35 cellular contexts compared by ENCODE assay signal in the genomic region with DNA sequence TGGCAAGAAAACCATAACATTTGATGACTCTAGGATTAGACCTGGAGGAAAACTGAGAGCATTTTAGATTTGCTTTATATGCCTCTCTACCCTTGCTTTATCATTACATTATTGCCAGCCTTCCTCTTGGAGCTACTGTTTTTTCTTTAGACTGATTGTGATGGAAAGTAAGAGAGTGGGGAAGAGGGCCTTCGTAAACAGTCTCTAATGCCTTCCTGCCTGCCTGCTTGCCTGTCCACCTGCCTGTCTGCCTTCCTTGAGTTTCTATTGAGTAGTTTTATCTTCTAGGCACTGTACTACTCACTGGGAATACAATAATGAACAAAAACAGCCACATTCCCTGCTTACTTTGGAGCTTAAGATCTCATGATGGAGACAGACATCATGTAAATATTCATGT.
"Had no signal": no experiment of that assay in that cellular context is flagged by ENCODE, and none has a peak within 500 bp of the region (broad histone marks: within the 10 kb centered on the region; RNA-seq: fewer than 3 reads in every experiment).

No MANE protein-coding gene starts in this region.

- H3K27me3 ChIP-seq: MG63 had no signal

- H3K4me3 ChIP-seq: MG63 had no signal

- H3K27ac ChIP-seq: KMS-11 had no signal

- H3K36me3 ChIP-seq: MG63 had no signal

- H3K9ac ChIP-seq: KMS-11 had no signal

- H3K4me2 ChIP-seq: KMS-11 had no signal

- DNase-seq: Karpas-422, Kasumi-1, MG63, MM.1S, MV-4-11, NCI-H1048, NCI-H1092, NCI-H1092 treated with DMSO at 0.1 percent for 48 hours, NCI-H1105, NCI-H1105 treated with DMSO at 0.1 percent for 48 hours, NCI-H1417, NCI-H1417 treated with DMSO at 0.1 percent for 48 hours, NCI-H1436, NCI-H1436 treated with DMSO at 0.1 percent for 48 hours, NCI-H146, NCI-H1694, NCI-H1694 treated with DMSO at 0.1 percent for 48 hours, NCI-H187, NCI-H187 treated with DMSO at 0.1 percent for 48 hours, NCI-H1930, NCI-H2029, NCI-H2029 treated with DMSO at 0.1 percent for 48 hours, NCI-H2081, NCI-H2081 treated with DMSO at 0.1 percent for 48 hours, NCI-H2107, NCI-H2171, NCI-H2171 treated with DMSO at 0.1 percent for 48 hours, NCI-H2227 treated with DMSO at 0.1 percent for 48 hours, NCI-H226, NCI-H345, NCI-H446, NCI-H446 treated with DMSO at 0.1 percent for 48 hours, NCI-H510A, NCI-H510A treated with DMSO at 0.1 percent for 48 hours had no signal

- H3K9me3 ChIP-seq: MG63 had no signal
